In genomic region chr12:108896331-108896730, GRCh38 we compare ENCODE assay signal across 3 cellular contexts.
TF ChIP-seq lines count a peak whose summit lies in the region.

No MANE protein-coding gene starts in this region.

TF ChIP-seq in SK-N-SH, 30 proteins besides CTCF, POLR2A, EP300 and RAD21 (continued from another document):
- TF ChIP-seq GATA2 (CRISPR knock-in tag; IDR thresholded peaks at IDR 0.05) = peak; percentile 55
- no peak for TF ChIP-seq SIN3A (IDR thresholded peaks at IDR 0.05; ENCODE audit: borderline replicate concordance, low read depth, low read length)
TF ChIP-seq in SK-N-SH: peak in this region for 1.

TF ChIP-seq in SK-N-SH treated with all-trans-retinoic acid at 6 μM for 48 hours, 23 proteins besides CTCF, POLR2A, EP300 and RAD21:
- no peak for TF ChIP-seq BACH2 (CRISPR knock-in tag; IDR thresholded peaks at IDR 0.05; ENCODE audit: borderline replicate concordance)
- no peak for TF ChIP-seq ZFP30 (CRISPR knock-in tag; IDR thresholded peaks at IDR 0.05)
- no peak for TF ChIP-seq PPARA (CRISPR knock-in tag; IDR thresholded peaks at IDR 0.05; ENCODE audit: borderline replicate concordance)
- no peak for TF ChIP-seq ZFP3 (CRISPR knock-in tag; IDR thresholded peaks at IDR 0.05)
- TF ChIP-seq, protein P1, sequence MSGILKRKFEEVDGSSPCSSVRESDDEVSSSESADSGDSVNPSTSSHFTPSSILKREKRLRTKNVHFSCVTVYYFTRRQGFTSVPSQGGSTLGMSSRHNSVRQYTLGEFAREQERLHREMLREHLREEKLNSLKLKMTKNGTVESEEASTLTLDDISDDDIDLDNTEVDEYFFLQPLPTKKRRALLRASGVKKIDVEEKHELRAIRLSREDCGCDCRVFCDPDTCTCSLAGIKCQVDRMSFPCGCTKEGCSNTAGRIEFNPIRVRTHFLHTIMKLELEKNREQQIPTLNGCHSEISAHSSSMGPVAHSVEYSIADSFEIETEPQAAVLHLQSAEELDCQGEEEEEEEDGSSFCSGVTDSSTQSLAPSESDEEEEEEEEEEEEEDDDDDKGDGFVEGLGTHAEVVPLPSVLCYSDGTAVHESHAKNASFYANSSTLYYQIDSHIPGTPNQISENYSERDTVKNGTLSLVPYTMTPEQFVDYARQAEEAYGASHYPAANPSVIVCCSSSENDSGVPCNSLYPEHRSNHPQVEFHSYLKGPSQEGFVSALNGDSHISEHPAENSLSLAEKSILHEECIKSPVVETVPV (CRISPR knock-in tag; IDR thresholded peaks at IDR 0.05) = no peak
- TF ChIP-seq TCF4 (CRISPR knock-in tag; IDR thresholded peaks at IDR 0.05; ENCODE audit: borderline replicate concordance) = no peak
- no peak for TF ChIP-seq ZNF70 (CRISPR knock-in tag; IDR thresholded peaks at IDR 0.05)
- no peak for TF ChIP-seq TSHZ2 (CRISPR knock-in tag; IDR thresholded peaks at IDR 0.05)
- no peak for TF ChIP-seq OSR1 (CRISPR knock-in tag; IDR thresholded peaks at IDR 0.05)
- TF ChIP-seq ESRRG (CRISPR knock-in tag; IDR thresholded peaks at IDR 0.05) = no peak
- no peak for TF ChIP-seq ZNF8 (CRISPR knock-in tag; IDR thresholded peaks at IDR 0.05)
- TF ChIP-seq TOX (CRISPR knock-in tag; IDR thresholded peaks at IDR 0.05; ENCODE audit: borderline replicate concordance) = no peak
- no peak for TF ChIP-seq ISL1 (CRISPR knock-in tag; IDR thresholded peaks at IDR 0.05)
- no peak for TF ChIP-seq SNAI2 (CRISPR knock-in tag; IDR thresholded peaks at IDR 0.05)
- TF ChIP-seq, protein P2, sequence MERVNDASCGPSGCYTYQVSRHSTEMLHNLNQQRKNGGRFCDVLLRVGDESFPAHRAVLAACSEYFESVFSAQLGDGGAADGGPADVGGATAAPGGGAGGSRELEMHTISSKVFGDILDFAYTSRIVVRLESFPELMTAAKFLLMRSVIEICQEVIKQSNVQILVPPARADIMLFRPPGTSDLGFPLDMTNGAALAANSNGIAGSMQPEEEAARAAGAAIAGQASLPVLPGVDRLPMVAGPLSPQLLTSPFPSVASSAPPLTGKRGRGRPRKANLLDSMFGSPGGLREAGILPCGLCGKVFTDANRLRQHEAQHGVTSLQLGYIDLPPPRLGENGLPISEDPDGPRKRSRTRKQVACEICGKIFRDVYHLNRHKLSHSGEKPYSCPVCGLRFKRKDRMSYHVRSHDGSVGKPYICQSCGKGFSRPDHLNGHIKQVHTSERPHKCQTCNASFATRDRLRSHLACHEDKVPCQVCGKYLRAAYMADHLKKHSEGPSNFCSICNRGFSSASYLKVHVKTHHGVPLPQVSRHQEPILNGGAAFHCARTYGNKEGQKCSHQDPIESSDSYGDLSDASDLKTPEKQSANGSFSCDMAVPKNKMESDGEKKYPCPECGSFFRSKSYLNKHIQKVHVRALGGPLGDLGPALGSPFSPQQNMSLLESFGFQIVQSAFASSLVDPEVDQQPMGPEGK (CRISPR knock-in tag; IDR thresholded peaks at IDR 0.05; ENCODE audit: borderline replicate concordance) = no peak
- TF ChIP-seq, protein P3, sequence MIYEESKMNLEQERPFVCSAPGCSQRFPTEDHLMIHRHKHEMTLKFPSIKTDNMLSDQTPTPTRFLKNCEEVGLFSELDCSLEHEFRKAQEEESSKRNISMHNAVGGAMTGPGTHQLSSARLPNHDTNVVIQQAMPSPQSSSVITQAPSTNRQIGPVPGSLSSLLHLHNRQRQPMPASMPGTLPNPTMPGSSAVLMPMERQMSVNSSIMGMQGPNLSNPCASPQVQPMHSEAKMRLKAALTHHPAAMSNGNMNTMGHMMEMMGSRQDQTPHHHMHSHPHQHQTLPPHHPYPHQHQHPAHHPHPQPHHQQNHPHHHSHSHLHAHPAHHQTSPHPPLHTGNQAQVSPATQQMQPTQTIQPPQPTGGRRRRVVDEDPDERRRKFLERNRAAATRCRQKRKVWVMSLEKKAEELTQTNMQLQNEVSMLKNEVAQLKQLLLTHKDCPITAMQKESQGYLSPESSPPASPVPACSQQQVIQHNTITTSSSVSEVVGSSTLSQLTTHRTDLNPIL (CRISPR knock-in tag; IDR thresholded peaks at IDR 0.05; ENCODE audit: low read depth) = no peak
- no peak for TF ChIP-seq GLIS3 (CRISPR knock-in tag; IDR thresholded peaks at IDR 0.05)
- no peak for TF ChIP-seq ZNF565 (CRISPR knock-in tag; conservative IDR thresholded peaks at IDR 0.05; ENCODE audit: low read depth)
- no peak for TF ChIP-seq ARNTL (CRISPR knock-in tag; IDR thresholded peaks at IDR 0.05; ENCODE audit: borderline replicate concordance, low read depth)

TF ChIP-seq in endothelial cell of umbilical vein, 7 proteins besides CTCF, POLR2A, EP300 and RAD21 (continued from another document):
- no peak for TF ChIP-seq GATA2 (IDR thresholded peaks at IDR 0.05; ENCODE audit: insufficient read depth, insufficient read length, low read depth, low read length)
- TF ChIP-seq JUN (IDR thresholded peaks at IDR 0.05; ENCODE audit: borderline replicate concordance, insufficient read depth, insufficient read length, low read depth) = no peak
- TF ChIP-seq MYC (IDR thresholded peaks at IDR 0.05; ENCODE audit: low read depth, low read length) = no peak
- TF ChIP-seq POLR2AphosphoS5 (IDR thresholded peaks at IDR 0.05; ENCODE audit: insufficient read depth, low read depth, low read length) = no peak
- no peak for TF ChIP-seq MAX (IDR thresholded peaks at IDR 0.05; ENCODE audit: insufficient read depth, insufficient read length)
TF ChIP-seq in endothelial cell of umbilical vein: peak in this region for 0.
